In the genomic region with DNA sequence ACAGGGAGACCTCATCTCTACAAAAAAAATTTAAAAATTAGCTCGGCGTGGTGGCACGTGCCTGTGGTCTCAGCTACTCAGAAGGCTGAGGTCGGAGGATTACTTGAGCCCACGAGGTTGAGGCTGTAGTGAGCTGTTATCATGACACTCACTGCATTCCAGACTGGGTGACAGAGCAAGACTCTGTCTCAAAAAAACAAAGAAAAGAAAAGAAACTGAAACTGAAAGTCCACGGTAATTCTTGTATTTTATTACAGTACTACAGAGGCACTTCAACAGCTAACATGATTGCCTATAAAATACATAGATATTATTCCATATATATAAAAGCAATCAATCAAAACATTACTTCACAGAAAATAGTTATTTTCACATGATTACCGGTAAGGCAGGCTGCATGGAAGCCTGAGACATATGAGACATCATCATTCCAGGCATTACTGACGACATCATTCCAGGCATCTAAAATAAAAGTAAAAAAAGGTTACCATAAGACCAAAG, we compare ENCODE assay signal across 8 cellular contexts. TPM values are rescaled to one million over a fixed set of nuclear protein-coding genes. Genes with fewer than 3 reads are reported as not detected.
DNase-seq lines count a peak whose midpoint lies in the region; ATAC-seq and TF ChIP-seq lines count a peak whose summit lies in the region.

No MANE protein-coding gene starts in this region.

- H2AK5ac ChIP-seq in neuronal stem cell (ENCODE audit: low read depth, low read length) = no peak overlapping the region

- H3K79me2 ChIP-seq in smooth muscle cell (ENCODE audit: low read depth) = peaks cover 83% of the 10 kb centered on the region

- no peaks in the 10 kb centered on the region for H3K79me1 ChIP-seq in neuronal stem cell (ENCODE audit: low read depth, low read length)

- H3K9me3 ChIP-seq in smooth muscle cell (replicated peaks; ENCODE audit: low read depth) = no peaks in the 10 kb centered on the region
- peaks cover 0 to 2% of the 10 kb centered on the region in 2 donors for H3K9me3 ChIP-seq in neuronal stem cell (replicated peaks in 1 of 2; ENCODE audit: control insufficient read depth in 2 of 2, insufficient read depth in 1 of 2, low read depth in 1 of 2, low read length in 2 of 2)

- H2BK15ac ChIP-seq in neuronal stem cell (ENCODE audit: low read length) = no peak overlapping the region

- 5% methylated on average over 8 of the region's 8 CpGs for WGBS in smooth muscle cell (ENCODE audit: low lambda C conversion rate)
- WGBS in neuronal stem cell (ENCODE audit: extremely low coverage in 2 of 2, insufficient read length in 2 of 2, insufficient replicate concordance in 1 of 2), 2 donors = no CpG with 5 or more reads among the region's 8 CpGs

- no peaks in the 10 kb centered on the region for H3K4me1 ChIP-seq in smooth muscle cell (ENCODE audit: low read depth)
- H3K4me1 ChIP-seq in neuronal stem cell (ENCODE audit: control insufficient read depth in 2 of 2, insufficient read depth in 1 of 2, low read depth in 1 of 2, low read length in 2 of 2) = no peaks in the 10 kb centered on the region

- H3K27me3 ChIP-seq in smooth muscle cell (ENCODE audit: low read depth) (no peaks in the 10 kb centered on the region), neuronal stem cell (ENCODE audit: control insufficient read depth in 3 of 3, insufficient read depth in 3 of 3, low read depth in 1 of 3, low read length in 3 of 3) (no peaks in the 10 kb centered on the region)

- DNase-seq in activated CD4-positive, alpha-beta T cell treated with anti-CD3 and anti-CD28 coated beads for 48 hours = peak; percentile 56
- DNase-seq in fibroblast of mammary gland (ENCODE audit: low read depth) (peak; percentile 80), smooth muscle cell (lab: John Stamatoyannopoulos, UW; ENCODE audit: unreplicated experiment) (no peak), NCI-H446 (lab: John Stamatoyannopoulos, UW) (no peak), neuronal stem cell (ENCODE audit: low spot score) (no peak)
- no peak for DNase-seq in effector CD8-positive, alpha-beta T cell (lab: John Stamatoyannopoulos, UW)

- H2BK12ac ChIP-seq in neuronal stem cell (ENCODE audit: low read length) = no peak overlapping the region

- H2AFZ ChIP-seq in smooth muscle cell (ENCODE audit: low read depth) = peak overlapping the region; percentile 13
- H2AFZ ChIP-seq in neuronal stem cell (ENCODE audit: low read length) = no peak overlapping the region

- H3K36me3 ChIP-seq in smooth muscle cell (ENCODE audit: low read depth) (peaks cover 8% of the 10 kb centered on the region), neuronal stem cell (replicated peaks in 1 of 2; ENCODE audit: control insufficient read depth in 2 of 2, insufficient read depth in 2 of 2, low read length in 2 of 2) (peaks cover 2 to 74% of the 10 kb centered on the region in 2 donors)

- H3K4ac ChIP-seq in neuronal stem cell (ENCODE audit: low read length) = no peak overlapping the region

- no peak overlapping the region for H3K23ac ChIP-seq in neuronal stem cell (ENCODE audit: low read depth, low read length, poor library complexity)

- no peak overlapping the region for H4K91ac ChIP-seq in neuronal stem cell (ENCODE audit: low read depth, low read length, poor library complexity)

- no peak for TF ChIP-seq CTCF in fibroblast of mammary gland (conservative IDR thresholded peaks at IDR 0.05; ENCODE audit: control insufficient read depth, insufficient read depth, low read depth, low read length)
- no peak for TF ChIP-seq CTCF in smooth muscle cell (IDR thresholded peaks at IDR 0.05; ENCODE audit: borderline replicate concordance, insufficient read depth, poor library complexity, severe bottlenecking)

- peaks cover 94% of the 10 kb centered on the region for H4K20me1 ChIP-seq in smooth muscle cell (ENCODE audit: low read depth)

- H3K9ac ChIP-seq in smooth muscle cell (ENCODE audit: low read depth) = peak overlapping the region; percentile 85
- no peak overlapping the region for H3K9ac ChIP-seq in neuronal stem cell (ENCODE audit: low read depth, low read length, poor library complexity)

- no peak overlapping the region for H2BK5ac ChIP-seq in neuronal stem cell (ENCODE audit: low read length)

- no peak overlapping the region for H4K8ac ChIP-seq in neuronal stem cell (ENCODE audit: low read depth, low read length)

- no peak overlapping the region for H3K14ac ChIP-seq in neuronal stem cell (ENCODE audit: low read length)

- peak overlapping the region; percentile 18 for H3K4me3 ChIP-seq in fibroblast of mammary gland (ENCODE audit: control insufficient read depth, low read depth, low read length)
- peak overlapping the region; percentile 52 for H3K4me3 ChIP-seq in smooth muscle cell
- no peak overlapping the region for H3K4me3 ChIP-seq in neuronal stem cell (ENCODE audit: low read length in 2 of 2)

- H3F3A ChIP-seq in smooth muscle cell (ENCODE audit: low read depth) = no peaks in the 10 kb centered on the region

- ATAC-seq in GM18867 (IDR thresholded peaks at IDR 0.05; ENCODE audit: unreplicated experiment) (peak; percentile 68), HG03066 (IDR thresholded peaks at IDR 0.05; ENCODE audit: low read depth, unreplicated experiment) (peak; percentile 65)

- H3K4me2 ChIP-seq in smooth muscle cell = peak overlapping the region; percentile 80
- H3K4me2 ChIP-seq in neuronal stem cell (ENCODE audit: insufficient read depth, low read length, poor library complexity, severe bottlenecking) = no peak overlapping the region

- H3K27ac ChIP-seq in smooth muscle cell (ENCODE audit: low read depth) (peak overlapping the region; percentile 98), neuronal stem cell (replicated peaks; ENCODE audit: low read length) (no peak overlapping the region)

- no peak overlapping the region for H3K18ac ChIP-seq in neuronal stem cell (ENCODE audit: low read length)

- no peak overlapping the region for H2BK120ac ChIP-seq in neuronal stem cell (ENCODE audit: low read depth, low read length)

RNA-seq across cellular contexts. Expression of a gene that starts 23.1 kb away (rescaled TPM):
- 109 and 117 TPM in 2 replicates for total RNA-seq in smooth muscle cell
- 93.4 and 104 TPM in 2 replicates for polyA plus RNA-seq in smooth muscle cell
- 272 TPM for polyA plus RNA-seq in neuronal stem cell (2013, experiment 1 of 2)
- polyA plus RNA-seq in neuronal stem cell (2013, experiment 2 of 2) = 282 TPM

RNA-seq across cellular contexts. Expression of a gene that starts 24.2 kb away (rescaled TPM):
- total RNA-seq in smooth muscle cell = 42.5 and 51.1 TPM in 2 replicates
- polyA plus RNA-seq in smooth muscle cell = 26.6 and 28.5 TPM in 2 replicates
- polyA plus RNA-seq in neuronal stem cell (2013, experiment 1 of 2) = 62.3 TPM
- 64.7 TPM for polyA plus RNA-seq in neuronal stem cell (2013, experiment 2 of 2)

Comparison
In these comparisons a context has a peak if more than half of its experiments do, and no peak if none do; other contexts are left out.
1. DNase-seq: peak in activated CD4-positive, alpha-beta T cell treated with anti-CD3 and anti-CD28 coated beads for 48 hours (single experiment) and fibroblast of mammary gland (single experiment); none in smooth muscle cell (single experiment), NCI-H446 (0 of 2), effector CD8-positive, alpha-beta T cell (single experiment) and neuronal stem cell (single experiment).
2. H3K4me3 ChIP-seq: peak in fibroblast of mammary gland (single experiment) and smooth muscle cell (single experiment); none in neuronal stem cell (0 of 2).